Comparison of ENCODE assay signal across 1 cellular context in the genomic region with DNA sequence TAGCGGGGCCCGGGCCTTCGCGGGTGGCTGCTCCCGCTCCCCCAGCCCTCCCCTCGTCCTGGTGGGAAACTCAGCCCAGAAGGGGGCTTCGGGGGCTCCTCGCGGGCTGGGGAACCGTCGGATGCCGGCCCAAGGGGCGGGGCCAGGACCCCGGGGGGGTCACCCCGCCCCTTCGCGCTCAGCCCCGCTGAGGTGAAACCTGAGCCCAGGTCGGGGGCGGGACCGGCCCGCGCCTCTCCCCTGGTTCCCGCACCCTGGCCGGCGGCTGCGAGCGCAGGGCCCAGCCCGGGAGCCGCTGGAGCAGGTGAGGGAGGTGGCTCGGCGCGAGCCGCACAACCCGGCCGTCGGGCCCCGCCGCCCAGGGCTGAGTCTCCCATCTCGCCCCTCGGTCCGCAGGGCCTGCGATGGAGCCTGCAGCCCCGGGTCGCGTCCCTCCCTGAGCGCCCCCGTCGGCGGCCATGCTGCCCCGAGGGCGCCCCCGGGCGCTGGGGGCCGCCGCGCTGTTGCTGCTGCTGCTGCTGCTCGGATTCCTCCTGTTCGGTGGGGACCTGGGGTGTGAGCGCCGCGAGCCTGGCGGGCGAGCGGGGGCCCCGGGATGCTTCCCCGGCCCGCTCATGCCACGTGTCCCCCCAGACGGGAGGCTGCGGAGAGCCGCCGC.
A peak's percentile ranks its signal among the peaks of the same experiment; 100 is the strongest.
TF ChIP-seq lines count a peak whose summit lies in the region.

A gene (plus strand): TSS at position 232 of the 658 bp plus-strand sequence. CDS start 227 bp downstream, at position 459.

TF ChIP-seq in HepG2, 621 proteins besides CTCF, POLR2A, EP300 and RAD21 (continued from another document and continues in another):
- TF ChIP-seq ZNF251 (CRISPR knock-in tag; IDR thresholded peaks at IDR 0.05) (0 out of 2 replicates have a peak, but pooled peaks have one; percentile 6), ZNF446 (CRISPR knock-in tag; IDR thresholded peaks at IDR 0.05) (no peak; the same call in none of the 2 replicates), PCBP1 (IDR thresholded peaks at IDR 0.05; ENCODE audit: borderline replicate concordance, low read depth, low read length) (no peak), RBFOX2 (IDR thresholded peaks at IDR 0.05; ENCODE audit: low read depth, low read length) (peak; percentile 73), JARID2 (CRISPR knock-in tag; IDR thresholded peaks at IDR 0.05; ENCODE audit: insufficient replicate concordance) (no peak), ZFYVE20 (CRISPR knock-in tag; IDR thresholded peaks at IDR 0.05; ENCODE audit: borderline replicate concordance, low read depth) (no peak), KLF15 (CRISPR knock-in tag; IDR thresholded peaks at IDR 0.05; ENCODE audit: borderline replicate concordance) (no peak), ZNF563 (CRISPR knock-in tag; IDR thresholded peaks at IDR 0.05) (no peak), ZNF558 (CRISPR knock-in tag; IDR thresholded peaks at IDR 0.05; ENCODE audit: borderline replicate concordance) (0 out of 2 replicates have a peak, but pooled peaks have one; percentile 32), NCOA1 (CRISPR knock-in tag; IDR thresholded peaks at IDR 0.05) (no peak), ZNF709 (CRISPR knock-in tag; IDR thresholded peaks at IDR 0.05) (0 out of 2 replicates have a peak, but pooled peaks have one; percentile 6), SIX1 (CRISPR knock-in tag; IDR thresholded peaks at IDR 0.05; ENCODE audit: borderline replicate concordance) (peak; percentile 71; the same call in 1 of the 2 replicates), SP4 (CRISPR knock-in tag; IDR thresholded peaks at IDR 0.05) (peak; percentile 52), ZNF777 (CRISPR knock-in tag; IDR thresholded peaks at IDR 0.05) (peak; percentile 98), YEATS4 (CRISPR knock-in tag; IDR thresholded peaks at IDR 0.05; ENCODE audit: borderline replicate concordance) (0 out of 2 replicates have a peak, but pooled peaks have one; percentile 11), ZFX (CRISPR knock-in tag; IDR thresholded peaks at IDR 0.05; ENCODE audit: low read depth) (peak; percentile 39; the same call in 1 of the 2 replicates), GPN1 (CRISPR knock-in tag; IDR thresholded peaks at IDR 0.05; ENCODE audit: borderline replicate concordance) (no peak), GATA4 (IDR thresholded peaks at IDR 0.05; ENCODE audit: borderline replicate concordance, low read depth) (no peak), HMGA1 (CRISPR knock-in tag; conservative IDR thresholded peaks at IDR 0.05) (no peak), IKZF4 (CRISPR knock-in tag; IDR thresholded peaks at IDR 0.05; ENCODE audit: borderline replicate concordance, low read depth, not compliant biosample characterization) (peak; percentile 35), ZNF564 (CRISPR knock-in tag; IDR thresholded peaks at IDR 0.05) (peak; percentile 68; the same call in 1 of the 2 replicates)
- TF ChIP-seq, protein P1, sequence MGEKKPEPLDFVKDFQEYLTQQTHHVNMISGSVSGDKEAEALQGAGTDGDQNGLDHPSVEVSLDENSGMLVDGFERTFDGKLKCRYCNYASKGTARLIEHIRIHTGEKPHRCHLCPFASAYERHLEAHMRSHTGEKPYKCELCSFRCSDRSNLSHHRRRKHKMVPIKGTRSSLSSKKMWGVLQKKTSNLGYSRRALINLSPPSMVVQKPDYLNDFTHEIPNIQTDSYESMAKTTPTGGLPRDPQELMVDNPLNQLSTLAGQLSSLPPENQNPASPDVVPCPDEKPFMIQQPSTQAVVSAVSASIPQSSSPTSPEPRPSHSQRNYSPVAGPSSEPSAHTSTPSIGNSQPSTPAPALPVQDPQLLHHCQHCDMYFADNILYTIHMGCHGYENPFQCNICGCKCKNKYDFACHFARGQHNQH (CRISPR knock-in tag; IDR thresholded peaks at IDR 0.05): 0 out of 2 replicates have a peak, but pooled peaks have one; percentile 6
- TF ChIP-seq, protein P2, sequence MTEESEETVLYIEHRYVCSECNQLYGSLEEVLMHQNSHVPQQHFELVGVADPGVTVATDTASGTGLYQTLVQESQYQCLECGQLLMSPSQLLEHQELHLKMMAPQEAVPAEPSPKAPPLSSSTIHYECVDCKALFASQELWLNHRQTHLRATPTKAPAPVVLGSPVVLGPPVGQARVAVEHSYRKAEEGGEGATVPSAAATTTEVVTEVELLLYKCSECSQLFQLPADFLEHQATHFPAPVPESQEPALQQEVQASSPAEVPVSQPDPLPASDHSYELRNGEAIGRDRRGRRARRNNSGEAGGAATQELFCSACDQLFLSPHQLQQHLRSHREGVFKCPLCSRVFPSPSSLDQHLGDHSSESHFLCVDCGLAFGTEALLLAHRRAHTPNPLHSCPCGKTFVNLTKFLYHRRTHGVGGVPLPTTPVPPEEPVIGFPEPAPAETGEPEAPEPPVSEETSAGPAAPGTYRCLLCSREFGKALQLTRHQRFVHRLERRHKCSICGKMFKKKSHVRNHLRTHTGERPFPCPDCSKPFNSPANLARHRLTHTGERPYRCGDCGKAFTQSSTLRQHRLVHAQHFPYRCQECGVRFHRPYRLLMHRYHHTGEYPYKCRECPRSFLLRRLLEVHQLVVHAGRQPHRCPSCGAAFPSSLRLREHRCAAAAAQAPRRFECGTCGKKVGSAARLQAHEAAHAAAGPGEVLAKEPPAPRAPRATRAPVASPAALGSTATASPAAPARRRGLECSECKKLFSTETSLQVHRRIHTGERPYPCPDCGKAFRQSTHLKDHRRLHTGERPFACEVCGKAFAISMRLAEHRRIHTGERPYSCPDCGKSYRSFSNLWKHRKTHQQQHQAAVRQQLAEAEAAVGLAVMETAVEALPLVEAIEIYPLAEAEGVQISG (CRISPR knock-in tag; IDR thresholded peaks at IDR 0.05): peak; percentile 35; the same call in 1 of the 2 replicates
- TF ChIP-seq, protein P3, sequence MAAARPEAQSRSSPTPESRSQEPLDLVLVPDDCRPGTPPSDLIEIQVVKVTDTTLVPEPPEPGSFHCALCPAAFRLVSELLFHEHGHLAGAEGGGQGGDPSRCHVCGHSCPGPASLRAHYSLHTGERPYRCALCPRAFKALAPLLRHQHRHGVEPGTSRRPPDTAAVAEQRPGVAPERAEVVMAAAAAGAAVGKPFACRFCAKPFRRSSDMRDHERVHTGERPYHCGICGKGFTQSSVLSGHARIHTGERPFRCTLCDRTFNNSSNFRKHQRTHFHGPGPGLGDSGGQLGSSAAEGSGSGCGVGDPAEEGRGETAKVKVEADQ (CRISPR knock-in tag; IDR thresholded peaks at IDR 0.05; ENCODE audit: borderline replicate concordance): 0 out of 2 replicates have a peak, but pooled peaks have one; percentile 29
- TF ChIP-seq, protein P4, sequence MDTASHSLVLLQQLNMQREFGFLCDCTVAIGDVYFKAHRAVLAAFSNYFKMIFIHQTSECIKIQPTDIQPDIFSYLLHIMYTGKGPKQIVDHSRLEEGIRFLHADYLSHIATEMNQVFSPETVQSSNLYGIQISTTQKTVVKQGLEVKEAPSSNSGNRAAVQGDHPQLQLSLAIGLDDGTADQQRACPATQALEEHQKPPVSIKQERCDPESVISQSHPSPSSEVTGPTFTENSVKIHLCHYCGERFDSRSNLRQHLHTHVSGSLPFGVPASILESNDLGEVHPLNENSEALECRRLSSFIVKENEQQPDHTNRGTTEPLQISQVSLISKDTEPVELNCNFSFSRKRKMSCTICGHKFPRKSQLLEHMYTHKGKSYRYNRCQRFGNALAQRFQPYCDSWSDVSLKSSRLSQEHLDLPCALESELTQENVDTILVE (CRISPR knock-in tag; IDR thresholded peaks at IDR 0.05): no peak
- TF ChIP-seq, protein P5, sequence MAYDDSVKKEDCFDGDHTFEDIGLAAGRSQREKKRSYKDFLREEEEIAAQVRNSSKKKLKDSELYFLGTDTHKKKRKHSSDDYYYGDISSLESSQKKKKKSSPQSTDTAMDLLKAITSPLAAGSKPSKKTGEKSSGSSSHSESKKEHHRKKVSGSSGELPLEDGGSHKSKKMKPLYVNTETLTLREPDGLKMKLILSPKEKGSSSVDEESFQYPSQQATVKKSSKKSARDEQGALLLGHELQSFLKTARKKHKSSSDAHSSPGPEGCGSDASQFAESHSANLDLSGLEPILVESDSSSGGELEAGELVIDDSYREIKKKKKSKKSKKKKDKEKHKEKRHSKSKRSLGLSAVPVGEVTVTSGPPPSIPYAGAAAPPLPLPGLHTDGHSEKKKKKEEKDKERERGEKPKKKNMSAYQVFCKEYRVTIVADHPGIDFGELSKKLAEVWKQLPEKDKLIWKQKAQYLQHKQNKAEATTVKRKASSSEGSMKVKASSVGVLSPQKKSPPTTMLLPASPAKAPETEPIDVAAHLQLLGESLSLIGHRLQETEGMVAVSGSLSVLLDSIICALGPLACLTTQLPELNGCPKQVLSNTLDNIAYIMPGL (CRISPR knock-in tag; IDR thresholded peaks at IDR 0.05; ENCODE audit: borderline replicate concordance in 1 of 2, low read depth in 1 of 2): 0 out of 4 replicates have a peak, but pooled peaks of 1 of the 2 experiments have one; percentile 38
- TF ChIP-seq, protein P6, sequence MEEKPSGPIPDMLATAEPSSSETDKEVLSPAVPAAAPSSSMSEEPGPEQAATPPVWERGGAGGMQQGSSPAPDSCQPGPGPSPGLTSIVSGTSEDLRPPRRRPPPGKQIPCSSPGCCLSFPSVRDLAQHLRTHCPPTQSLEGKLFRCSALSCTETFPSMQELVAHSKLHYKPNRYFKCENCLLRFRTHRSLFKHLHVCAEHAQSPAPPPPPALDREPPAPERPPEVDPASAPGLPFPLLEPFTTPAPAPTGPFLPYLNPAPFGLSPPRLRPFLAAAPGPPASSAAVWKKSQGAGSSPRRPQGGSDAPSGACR (CRISPR knock-in tag; IDR thresholded peaks at IDR 0.05): no peak
- TF ChIP-seq, protein P7, sequence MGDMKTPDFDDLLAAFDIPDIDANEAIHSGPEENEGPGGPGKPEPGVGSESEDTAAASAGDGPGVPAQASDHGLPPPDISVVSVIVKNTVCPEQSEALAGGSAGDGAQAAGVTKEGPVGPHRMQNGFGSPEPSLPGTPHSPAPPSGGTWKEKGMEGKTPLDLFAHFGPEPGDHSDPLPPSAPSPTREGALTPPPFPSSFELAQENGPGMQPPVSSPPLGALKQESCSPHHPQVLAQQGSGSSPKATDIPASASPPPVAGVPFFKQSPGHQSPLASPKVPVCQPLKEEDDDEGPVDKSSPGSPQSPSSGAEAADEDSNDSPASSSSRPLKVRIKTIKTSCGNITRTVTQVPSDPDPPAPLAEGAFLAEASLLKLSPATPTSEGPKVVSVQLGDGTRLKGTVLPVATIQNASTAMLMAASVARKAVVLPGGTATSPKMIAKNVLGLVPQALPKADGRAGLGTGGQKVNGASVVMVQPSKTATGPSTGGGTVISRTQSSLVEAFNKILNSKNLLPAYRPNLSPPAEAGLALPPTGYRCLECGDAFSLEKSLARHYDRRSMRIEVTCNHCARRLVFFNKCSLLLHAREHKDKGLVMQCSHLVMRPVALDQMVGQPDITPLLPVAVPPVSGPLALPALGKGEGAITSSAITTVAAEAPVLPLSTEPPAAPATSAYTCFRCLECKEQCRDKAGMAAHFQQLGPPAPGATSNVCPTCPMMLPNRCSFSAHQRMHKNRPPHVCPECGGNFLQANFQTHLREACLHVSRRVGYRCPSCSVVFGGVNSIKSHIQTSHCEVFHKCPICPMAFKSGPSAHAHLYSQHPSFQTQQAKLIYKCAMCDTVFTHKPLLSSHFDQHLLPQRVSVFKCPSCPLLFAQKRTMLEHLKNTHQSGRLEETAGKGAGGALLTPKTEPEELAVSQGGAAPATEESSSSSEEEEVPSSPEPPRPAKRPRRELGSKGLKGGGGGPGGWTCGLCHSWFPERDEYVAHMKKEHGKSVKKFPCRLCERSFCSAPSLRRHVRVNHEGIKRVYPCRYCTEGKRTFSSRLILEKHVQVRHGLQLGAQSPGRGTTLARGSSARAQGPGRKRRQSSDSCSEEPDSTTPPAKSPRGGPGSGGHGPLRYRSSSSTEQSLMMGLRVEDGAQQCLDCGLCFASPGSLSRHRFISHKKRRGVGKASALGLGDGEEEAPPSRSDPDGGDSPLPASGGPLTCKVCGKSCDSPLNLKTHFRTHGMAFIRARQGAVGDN (CRISPR knock-in tag; IDR thresholded peaks at IDR 0.05): peak; percentile 34; the same call in 1 of the 2 replicates
- TF ChIP-seq, protein P8, sequence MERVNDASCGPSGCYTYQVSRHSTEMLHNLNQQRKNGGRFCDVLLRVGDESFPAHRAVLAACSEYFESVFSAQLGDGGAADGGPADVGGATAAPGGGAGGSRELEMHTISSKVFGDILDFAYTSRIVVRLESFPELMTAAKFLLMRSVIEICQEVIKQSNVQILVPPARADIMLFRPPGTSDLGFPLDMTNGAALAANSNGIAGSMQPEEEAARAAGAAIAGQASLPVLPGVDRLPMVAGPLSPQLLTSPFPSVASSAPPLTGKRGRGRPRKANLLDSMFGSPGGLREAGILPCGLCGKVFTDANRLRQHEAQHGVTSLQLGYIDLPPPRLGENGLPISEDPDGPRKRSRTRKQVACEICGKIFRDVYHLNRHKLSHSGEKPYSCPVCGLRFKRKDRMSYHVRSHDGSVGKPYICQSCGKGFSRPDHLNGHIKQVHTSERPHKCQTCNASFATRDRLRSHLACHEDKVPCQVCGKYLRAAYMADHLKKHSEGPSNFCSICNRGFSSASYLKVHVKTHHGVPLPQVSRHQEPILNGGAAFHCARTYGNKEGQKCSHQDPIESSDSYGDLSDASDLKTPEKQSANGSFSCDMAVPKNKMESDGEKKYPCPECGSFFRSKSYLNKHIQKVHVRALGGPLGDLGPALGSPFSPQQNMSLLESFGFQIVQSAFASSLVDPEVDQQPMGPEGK (CRISPR knock-in tag; IDR thresholded peaks at IDR 0.05): peak; percentile 92
- TF ChIP-seq, protein P9, sequence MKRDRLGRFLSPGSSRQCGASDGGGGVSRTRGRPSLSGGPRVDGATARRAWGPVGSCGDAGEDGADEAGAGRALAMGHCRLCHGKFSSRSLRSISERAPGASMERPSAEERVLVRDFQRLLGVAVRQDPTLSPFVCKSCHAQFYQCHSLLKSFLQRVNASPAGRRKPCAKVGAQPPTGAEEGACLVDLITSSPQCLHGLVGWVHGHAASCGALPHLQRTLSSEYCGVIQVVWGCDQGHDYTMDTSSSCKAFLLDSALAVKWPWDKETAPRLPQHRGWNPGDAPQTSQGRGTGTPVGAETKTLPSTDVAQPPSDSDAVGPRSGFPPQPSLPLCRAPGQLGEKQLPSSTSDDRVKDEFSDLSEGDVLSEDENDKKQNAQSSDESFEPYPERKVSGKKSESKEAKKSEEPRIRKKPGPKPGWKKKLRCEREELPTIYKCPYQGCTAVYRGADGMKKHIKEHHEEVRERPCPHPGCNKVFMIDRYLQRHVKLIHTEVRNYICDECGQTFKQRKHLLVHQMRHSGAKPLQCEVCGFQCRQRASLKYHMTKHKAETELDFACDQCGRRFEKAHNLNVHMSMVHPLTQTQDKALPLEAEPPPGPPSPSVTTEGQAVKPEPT (CRISPR knock-in tag; IDR thresholded peaks at IDR 0.05; ENCODE audit: low read depth): no peak
- TF ChIP-seq, protein P10, sequence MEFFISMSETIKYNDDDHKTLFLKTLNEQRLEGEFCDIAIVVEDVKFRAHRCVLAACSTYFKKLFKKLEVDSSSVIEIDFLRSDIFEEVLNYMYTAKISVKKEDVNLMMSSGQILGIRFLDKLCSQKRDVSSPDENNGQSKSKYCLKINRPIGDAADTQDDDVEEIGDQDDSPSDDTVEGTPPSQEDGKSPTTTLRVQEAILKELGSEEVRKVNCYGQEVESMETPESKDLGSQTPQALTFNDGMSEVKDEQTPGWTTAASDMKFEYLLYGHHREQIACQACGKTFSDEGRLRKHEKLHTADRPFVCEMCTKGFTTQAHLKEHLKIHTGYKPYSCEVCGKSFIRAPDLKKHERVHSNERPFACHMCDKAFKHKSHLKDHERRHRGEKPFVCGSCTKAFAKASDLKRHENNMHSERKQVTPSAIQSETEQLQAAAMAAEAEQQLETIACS (CRISPR knock-in tag; IDR thresholded peaks at IDR 0.05): 0 out of 2 replicates have a peak, but pooled peaks have one; percentile 41
- TF ChIP-seq, protein P11, sequence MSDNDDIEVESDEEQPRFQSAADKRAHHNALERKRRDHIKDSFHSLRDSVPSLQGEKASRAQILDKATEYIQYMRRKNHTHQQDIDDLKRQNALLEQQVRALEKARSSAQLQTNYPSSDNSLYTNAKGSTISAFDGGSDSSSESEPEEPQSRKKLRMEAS (IDR thresholded peaks at IDR 0.05): peak; percentile 19; the same call in 1 of the 2 replicates
